8 cellular contexts compared by ENCODE assay signal in genomic region chr20:33994624-33994913, GRCh38. TPM values are rescaled to one million over a fixed set of nuclear protein-coding genes. Genes with fewer than 3 reads are reported as not detected.
A peak's percentile ranks its signal among the peaks of the same experiment; 100 is the strongest.
DNase-seq lines count a peak whose midpoint lies in the region; ATAC-seq and TF ChIP-seq lines count a peak whose summit lies in the region.

No MANE protein-coding gene starts in this region.

- H3K4me2 ChIP-seq in IMR-90 (ENCODE audit: low read depth, low read length): peak overlapping the region; percentile 99

- H4K91ac ChIP-seq in IMR-90 (ENCODE audit: insufficient read depth, low read depth, low read length): peak overlapping the region; percentile 72

- peaks cover 18 to 67% of the 10 kb centered on the region in 2 experiments for H3K79me1 ChIP-seq in IMR-90 (ENCODE audit: low read depth in 1 of 2, low read length in 2 of 2)

- no peaks in the 10 kb centered on the region for H3K27me3 ChIP-seq in IMR-90 (ENCODE audit: control insufficient read depth, insufficient read depth, low read length)
- no peaks in the 10 kb centered on the region for H3K27me3 ChIP-seq in mucosa of stomach (ENCODE audit: control insufficient read depth, insufficient read depth, low read length)

- dilution Hi-C loops in IMR-90 (cut with HindIII; ENCODE audit: low sequenced_read_pairs, unreplicated experiment): no loop called here

- WGBS in IMR-90 (ENCODE audit: extremely low coverage in 2 of 2, insufficient read length in 1 of 2), 2 experiments: no CpG with 5 or more reads among the region's 15 CpGs

- no peak overlapping the region for H4K5ac ChIP-seq in IMR-90 (ENCODE audit: low read depth, low read length)

- no peak for DNase-seq in IMR-90
- DNase-seq in caudate nucleus (lab: John Stamatoyannopoulos, UW): no peak
- DNase-seq in stimulated activated naive CD4-positive, alpha-beta T cell treated with Interleukin-2 at 50 U/mL for 16 hours (lab: John Stamatoyannopoulos, UW): no peak
- DNase-seq in cerebellar nuclear complex (lab: John Stamatoyannopoulos, UW): no peak

- peak overlapping the region; percentile 56 for H2AK5ac ChIP-seq in IMR-90 (ENCODE audit: low read depth, low read length)

- H2BK120ac ChIP-seq in IMR-90 (ENCODE audit: low read depth, low read length): peak overlapping the region; percentile 56; the same call in 1 of the 2 replicates

- peak overlapping the region; percentile 87 for H2BK5ac ChIP-seq in IMR-90 (ENCODE audit: low read depth, low read length, poor library complexity, severe bottlenecking)

- peak overlapping the region; percentile 97 for H2AK9ac ChIP-seq in IMR-90 (replicated peaks; ENCODE audit: low read depth, low read length, poor library complexity)

- H3K23ac ChIP-seq in IMR-90 (ENCODE audit: low read depth, low read length): peak overlapping the region; percentile 98

- peak overlapping the region; percentile 12; the same call in 1 of the 3 replicates for H2BK15ac ChIP-seq in IMR-90 (ENCODE audit: low read depth, low read length)

- no peaks in the 10 kb centered on the region for H3K36me3 ChIP-seq in IMR-90 (ENCODE audit: control insufficient read depth, insufficient read depth, low read length)
- H3K36me3 ChIP-seq in mucosa of stomach (ENCODE audit: control insufficient read depth, insufficient read depth, low read length): no peaks in the 10 kb centered on the region

- H3K9me3 ChIP-seq in IMR-90 (ENCODE audit: control insufficient read depth, insufficient read depth, low read length) (no peaks in the 10 kb centered on the region), mucosa of stomach (ENCODE audit: control insufficient read depth, low read length) (no peaks in the 10 kb centered on the region)

- H3K4me3 ChIP-seq in IMR-90 (ENCODE audit: insufficient read depth, low read depth, low read length) (peak overlapping the region; percentile 88), mucosa of stomach (ENCODE audit: low read length) (peak overlapping the region; percentile 91)

- peak overlapping the region; percentile 81 for H3K56ac ChIP-seq in IMR-90 (ENCODE audit: extremely low read depth, insufficient read depth, low read length)

- H4K20me1 ChIP-seq in IMR-90 (ENCODE audit: insufficient read depth, low read length): peaks cover 53% of the 10 kb centered on the region

- H3K9ac ChIP-seq in IMR-90 (ENCODE audit: low read depth, low read length) (peak overlapping the region; percentile 97), mucosa of stomach (ENCODE audit: low read length) (peak overlapping the region; percentile 96)

- in situ Hi-C loops in IMR-90 (cut with MboI; ENCODE audit: low sequenced_read_pairs): no loop called here

- H4K8ac ChIP-seq in IMR-90 (ENCODE audit: low read depth in 2 of 2, low read length in 2 of 2): peak overlapping the region in 1 of 2 experiments; percentile 22; a peak in 1 of 4 replicates

- H3K27ac ChIP-seq in 22Rv1: peak overlapping the region; percentile 97
- peak overlapping the region; percentile 92 for H3K27ac ChIP-seq in IMR-90 (ENCODE audit: insufficient read depth, low read length)
- H3K27ac ChIP-seq in caudate nucleus (ENCODE audit: low read depth, low read length): peak overlapping the region; percentile 98

- no TSS peak for BruUV-seq in IMR-90 (replicated peaks; lab: Mats Ljungman, UMichigan)

- no peak for TF ChIP-seq RAD21 in IMR-90 (IDR thresholded peaks at IDR 0.05; ENCODE audit: low read length)

- peak overlapping the region; percentile 93 for H3K14ac ChIP-seq in IMR-90 (replicated peaks; ENCODE audit: low read depth, low read length)

- intact Hi-C loops in IMR-90 (cut with micrococcal nuclease): no loop called here

- CTCF ChIA-PET in IMR-90 (lab: Yijun Ruan, JAX): no interaction called here

- H3K4me1 ChIP-seq in IMR-90 (ENCODE audit: control insufficient read depth, insufficient read depth, low read length) (peaks cover 16% of the 10 kb centered on the region), mucosa of stomach (ENCODE audit: control insufficient read depth, insufficient read depth, low read length) (peaks cover 50% of the 10 kb centered on the region)

- H3K18ac ChIP-seq in IMR-90 (ENCODE audit: low read depth, low read length): peak overlapping the region; percentile 38

- H2BK20ac ChIP-seq in IMR-90 (ENCODE audit: low read depth, low read length): no peak overlapping the region

- ATAC-seq in IMR-90 (ENCODE audit: low read depth) (no peak), HG03139 (IDR thresholded peaks at IDR 0.05; ENCODE audit: unreplicated experiment) (no peak), GM21619 (IDR thresholded peaks at IDR 0.05; ENCODE audit: unreplicated experiment) (no peak)

- H3K9me1 ChIP-seq in IMR-90 (ENCODE audit: insufficient read depth, low read length): peaks cover 17% of the 10 kb centered on the region

- H2AFZ ChIP-seq in IMR-90 (replicated peaks; ENCODE audit: low read length, poor library complexity): peak overlapping the region; percentile 82

- POLR2A ChIA-PET in IMR-90 (lab: Charles Lee; ENCODE audit: unreplicated experiment): interaction anchor here (0.7 kb wide), 1 partner anchor 93 kb away, joined by 5 read pairs; no protein-coding TSS in a partner anchor

- TF ChIP-seq CTCF in 22Rv1 (IDR thresholded peaks at IDR 0.05) (no peak), IMR-90 (conservative IDR thresholded peaks at IDR 0.05; ENCODE audit: low read depth, low read length) (no peak)

- H3K4ac ChIP-seq in IMR-90 (ENCODE audit: low read depth, low read length): peak overlapping the region; percentile 75

- no peak for TF ChIP-seq POLR2A in IMR-90 (IDR thresholded peaks at IDR 0.05; ENCODE audit: low read depth, low read length)

TF ChIP-seq in IMR-90, 13 proteins besides CTCF, POLR2A, EP300 and RAD21:
- no peak for TF ChIP-seq RCOR1 (IDR thresholded peaks at IDR 0.05; ENCODE audit: insufficient replicate concordance, low read length)
- TF ChIP-seq SMC3 (IDR thresholded peaks at IDR 0.05; ENCODE audit: low read depth, low read length): no peak
- TF ChIP-seq MAZ (IDR thresholded peaks at IDR 0.05; ENCODE audit: borderline replicate concordance, low read depth, low read length): no peak
- no peak for TF ChIP-seq NFE2L2 (IDR thresholded peaks at IDR 0.05; ENCODE audit: low read depth, low read length)
- no peak for TF ChIP-seq MAFK (IDR thresholded peaks at IDR 0.05; ENCODE audit: low read depth, low read length)
- TF ChIP-seq BHLHE40 (IDR thresholded peaks at IDR 0.05; ENCODE audit: low read depth, low read length): 0 out of 2 replicates have a peak, but pooled peaks have one; percentile 1

RNA-seq across cellular contexts. Expression of gene RALY, which starts 0.9 kb away (rescaled TPM):
- total RNA-seq in IMR-90 (2012; rRNA removed): 45.8 and 46.2 TPM in 2 replicates
- polyA plus RNA-seq in IMR-90 (2012; rRNA removed): 115 and 123 TPM in 2 replicates
- 145 and 250 TPM in 2 replicates for polyA plus RNA-seq in IMR-90 (2012; cell fraction: cytosol; rRNA removed)
- 72.9 and 111 TPM in 2 replicates for polyA plus RNA-seq in IMR-90 (2012; cell fraction: nucleus; rRNA removed; ENCODE audit: low replicate concordance)
